In the genomic region with DNA sequence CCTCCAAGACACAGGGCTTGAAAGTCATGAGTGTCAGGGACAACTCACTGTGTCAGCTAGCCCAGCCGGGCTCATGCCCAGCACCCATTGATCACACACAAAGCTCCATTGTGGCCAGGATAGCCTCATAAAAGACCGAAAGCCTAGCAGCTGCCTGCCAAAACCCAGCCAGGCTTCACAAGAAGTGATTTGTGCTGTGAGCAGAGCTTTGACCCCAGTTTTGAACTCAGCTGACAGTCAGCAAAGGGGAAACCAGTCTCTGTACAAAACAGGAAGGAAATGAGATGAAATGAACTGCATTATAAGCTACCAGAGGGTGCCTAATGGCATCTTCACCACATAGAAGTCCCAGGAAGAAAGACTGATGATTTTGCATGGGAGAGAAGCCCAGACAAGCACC, we compare ENCODE assay signal across 9 cellular contexts. TPM values are rescaled to one million over a fixed set of nuclear protein-coding genes. Genes with fewer than 3 reads are reported as not detected.
A peak's percentile ranks its signal among the peaks of the same experiment; 100 is the strongest.
DNase-seq lines count a peak whose midpoint lies in the region; ATAC-seq and TF ChIP-seq lines count a peak whose summit lies in the region.
"Had no signal": no experiment of that assay in that cellular context is flagged by ENCODE, and none has a peak within 500 bp of the region (broad histone marks: within the 10 kb centered on the region; RNA-seq: fewer than 3 reads in every experiment).

No MANE protein-coding gene starts in this region.

- TF ChIP-seq CTCF in DOHH2 (IDR thresholded peaks at IDR 0.05; ENCODE audit: low read depth, low read length, poor library complexity, severe bottlenecking): no peak
- TF ChIP-seq CTCF in hepatocyte (IDR thresholded peaks at IDR 0.05; ENCODE audit: poor library complexity): no peak

- peaks cover 31% of the 10 kb centered on the region for H3K27me3 Mint-ChIP-seq in activated naive CD8-positive, alpha-beta T cell treated with anti-CD3 and anti-CD28 coated beads, Interleukin-2, amount 50 U/mL, for 24 hours

- H3K4me2 ChIP-seq in DOHH2 (ENCODE audit: low read length): peak overlapping the region; percentile 82
- H3K4me2 ChIP-seq in hepatocyte: no peak overlapping the region

- peak overlapping the region; percentile 13 to 47 for H3K9ac ChIP-seq in mucosa of rectum (ENCODE audit: low read depth in 1 of 2, low read length in 2 of 2)

- H3K9me3 ChIP-seq in DOHH2 (ENCODE audit: control insufficient read depth, insufficient read depth, low read length) (no peaks in the 10 kb centered on the region), mucosa of rectum (ENCODE audit: control insufficient read depth in 2 of 2, low read length in 2 of 2) (no peaks in the 10 kb centered on the region), hepatocyte (ENCODE audit: low read depth) (no peaks in the 10 kb centered on the region)

- 65% methylated on average over 2 of the region's 2 CpGs for WGBS in hepatocyte (ENCODE audit: low lambda C conversion rate, missing lambda C conversion rate)

- H3K9me3 Mint-ChIP-seq in activated naive CD8-positive, alpha-beta T cell treated with anti-CD3 and anti-CD28 coated beads, Interleukin-2, amount 50 U/mL, for 24 hours: no peaks in the 10 kb centered on the region

- H3K9me2 ChIP-seq in DOHH2 (replicated peaks; ENCODE audit: control insufficient read depth, low read length) (no peaks in the 10 kb centered on the region), hepatocyte (replicated peaks; ENCODE audit: insufficient read depth) (no peaks in the 10 kb centered on the region)

- H3K4me1 ChIP-seq in DOHH2 (ENCODE audit: control insufficient read depth, low read length) (peaks cover 69% of the 10 kb centered on the region), mucosa of rectum (ENCODE audit: control insufficient read depth in 2 of 2, insufficient read depth in 2 of 2, low read length in 2 of 2) (peaks cover 18 to 25% of the 10 kb centered on the region in 2 donors), hepatocyte (ENCODE audit: insufficient read depth) (peaks cover 5% of the 10 kb centered on the region)

- H3K27ac ChIP-seq in DOHH2 (ENCODE audit: low read depth, low read length) (peak overlapping the region; percentile 95), mucosa of rectum (ENCODE audit: low read depth in 2 of 2, low read length in 2 of 2) (peak overlapping the region; percentile 62 to 69), hepatocyte (no peak overlapping the region)

- no peak overlapping the region for H2AFZ ChIP-seq in hepatocyte

- peaks cover 16% of the 10 kb centered on the region for H3F3A ChIP-seq in DOHH2 (ENCODE audit: control insufficient read depth, insufficient read depth)

- H3K4me3 ChIP-seq in DOHH2 (ENCODE audit: low read length) (peak overlapping the region; percentile 94), mucosa of rectum (ENCODE audit: low read length in 2 of 2) (peak overlapping the region; percentile 1 to 33), hepatocyte (no peak overlapping the region)

- H3K36me3 Mint-ChIP-seq in activated naive CD8-positive, alpha-beta T cell treated with anti-CD3 and anti-CD28 coated beads, Interleukin-2, amount 50 U/mL, for 24 hours (ENCODE audit: low read depth): no peaks in the 10 kb centered on the region

- H3K4me1 Mint-ChIP-seq in activated naive CD8-positive, alpha-beta T cell treated with anti-CD3 and anti-CD28 coated beads, Interleukin-2, amount 50 U/mL, for 24 hours: peaks cover 35% of the 10 kb centered on the region

- H4K20me1 ChIP-seq in DOHH2 (ENCODE audit: control insufficient read depth, insufficient read depth, low read depth, low read length) (no peaks in the 10 kb centered on the region), hepatocyte (ENCODE audit: insufficient read depth, poor library complexity, severe bottlenecking) (no peaks in the 10 kb centered on the region)

- H3K36me3 ChIP-seq in DOHH2 (ENCODE audit: control insufficient read depth, low read length): peaks cover 20% of the 10 kb centered on the region
- no peaks in the 10 kb centered on the region for H3K36me3 ChIP-seq in mucosa of rectum (ENCODE audit: control insufficient read depth in 2 of 2, insufficient read depth in 2 of 2, low read length in 2 of 2)
- H3K36me3 ChIP-seq in hepatocyte (replicated peaks; ENCODE audit: insufficient read depth, low read depth): no peaks in the 10 kb centered on the region

- no peak overlapping the region for H3K4me3 Mint-ChIP-seq in activated naive CD8-positive, alpha-beta T cell treated with anti-CD3 and anti-CD28 coated beads, Interleukin-2, amount 50 U/mL, for 24 hours

- H3K79me2 ChIP-seq in DOHH2 (ENCODE audit: control insufficient read depth, low read length) (peaks cover 38% of the 10 kb centered on the region), hepatocyte (no peaks in the 10 kb centered on the region)

- DNase-seq in HT1080 (ENCODE audit: low read depth): peak; percentile 52
- DNase-seq in activated naive CD8-positive, alpha-beta T cell treated with anti-CD3 and anti-CD28 coated beads, Interleukin-2, amount 50 U/mL, for 24 hours: peak; percentile 23
- no peak for DNase-seq in HUDEP-2 (lab: John Stamatoyannopoulos, UW; ENCODE audit: unreplicated experiment in 76 of 76)
- no peak for DNase-seq in hepatocyte (ENCODE audit: low spot score)
- no peak for DNase-seq in GM19240 (ENCODE audit: insufficient read length, low spot score)

- peak; percentile 31 for ATAC-seq in GM21367 (IDR thresholded peaks at IDR 0.05; ENCODE audit: unreplicated experiment)
- no peak for ATAC-seq in activated naive CD8-positive, alpha-beta T cell treated with anti-CD3 and anti-CD28 coated beads, Interleukin-2, amount 50 U/mL, for 24 hours

- peak overlapping the region; percentile 1 for H3K27ac Mint-ChIP-seq in activated naive CD8-positive, alpha-beta T cell treated with anti-CD3 and anti-CD28 coated beads, Interleukin-2, amount 50 U/mL, for 24 hours

- H3K27me3 ChIP-seq in DOHH2 (ENCODE audit: control insufficient read depth, low read length): peaks cover 6% of the 10 kb centered on the region
- no peaks in the 10 kb centered on the region for H3K27me3 ChIP-seq in mucosa of rectum (ENCODE audit: control insufficient read depth in 2 of 2, insufficient read depth in 2 of 2, low read length in 2 of 2)
- H3K27me3 ChIP-seq in hepatocyte: peaks cover 45% of the 10 kb centered on the region

RNA-seq across cellular contexts. Expression of a gene that starts 2.9 kb away (rescaled TPM):
- total RNA-seq in HT1080 (2014; rRNA removed; shearing (Covaris generic)): 0.11 TPM in 1 of 2 replicates, not detected in the other
- 0.07 and 0.13 TPM in 2 replicates for polyA plus RNA-seq in HT1080 (2015; cell fraction: cytosol; rRNA removed)
- polyA plus RNA-seq in HT1080 (2015; cell fraction: nucleus; rRNA removed): not detected in 2 replicates
- 0.24 and 1.0 TPM in 2 replicates for total RNA-seq in hepatocyte
- polyA plus RNA-seq in hepatocyte: 0.44 and 0.63 TPM in 2 replicates
- total RNA-seq: endothelial cell of umbilical vein had no signal
- polyA plus RNA-seq: endothelial cell of umbilical vein had no signal

Comparison
In these comparisons a context has a peak if more than half of its experiments do, and no peak if none do; other contexts are left out.
1. DNase-seq: peak in HT1080 (single experiment) and activated naive CD8-positive, alpha-beta T cell treated with anti-CD3 and anti-CD28 coated beads, Interleukin-2, amount 50 U/mL, for 24 hours (single experiment); none in HUDEP-2 (0 of 76), hepatocyte (single experiment) and GM19240 (single experiment).